Comparison of ENCODE assay signal across 8 cellular contexts in the genomic region with DNA sequence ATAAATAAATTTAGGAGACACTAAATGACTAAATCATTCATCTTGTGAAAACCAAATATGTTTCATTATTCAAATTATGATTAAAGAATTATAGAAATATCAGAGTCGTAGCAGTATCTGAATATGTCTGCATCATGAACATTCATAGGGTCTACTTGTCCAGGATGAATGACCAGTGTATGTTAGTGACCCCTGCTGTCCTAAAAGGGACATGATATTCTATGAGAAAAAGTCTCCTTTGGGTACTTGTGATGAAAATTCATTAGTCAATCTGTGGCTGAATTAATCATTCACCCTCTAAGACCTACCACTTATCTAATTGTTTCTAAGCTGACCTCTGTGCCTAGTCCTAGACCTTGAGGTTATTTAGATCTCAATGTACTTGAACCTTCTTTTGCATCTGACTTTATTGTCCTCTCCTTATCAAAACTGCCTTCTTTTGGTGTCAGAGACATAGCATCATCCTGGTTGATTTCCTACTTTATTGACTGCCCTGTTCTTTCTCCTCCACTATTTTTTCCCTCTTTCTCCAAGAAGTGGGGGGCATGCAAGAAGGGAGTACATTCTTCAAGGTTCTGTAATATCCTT.
DNase-seq lines count a peak whose midpoint lies in the region; ATAC-seq, FAIRE-seq and TF ChIP-seq lines count a peak whose summit lies in the region.

No MANE protein-coding gene starts in this region.

- TF ChIP-seq POLR2A in A549 (IDR thresholded peaks at IDR 0.05; ENCODE audit: low read length), result no peak

- H3F3A ChIP-seq in PC-9 (ENCODE audit: insufficient read depth, low read depth), result no peaks in the 10 kb centered on the region

- TF ChIP-seq EP300 in A549 (IDR thresholded peaks at IDR 0.05), result no peak

- CTCF ChIA-PET in A549 (lab: Yijun Ruan, JAX), result no interaction called here
- CTCF ChIA-PET in PC-9 (lab: Charles Lee), result interaction anchor here (0.8 kb wide), 1 partner anchor 98 kb away, joined by 3 read pairs; no protein-coding TSS in a partner anchor

- peak; percentile 32 to 38; a peak in 3 of 5 replicates for TF ChIP-seq RAD21 in A549 (conservative IDR thresholded peaks at IDR 0.05 in 1 of 2, IDR thresholded peaks at IDR 0.05 in 1 of 2)

- H3K27me3 ChIP-seq in PC-9 (ENCODE audit: insufficient read depth, low read depth), result no peaks in the 10 kb centered on the region
- H3K27me3 ChIP-seq in MG63, result no peaks in the 10 kb centered on the region

- POLR2A ChIA-PET in A549 (lab: Yijun Ruan, JAX) (no interaction called here), PC-9 (lab: Charles Lee; ENCODE audit: unreplicated experiment) (no interaction called here)

- H3K79me2 ChIP-seq in PC-9 (ENCODE audit: low read depth), result no peaks in the 10 kb centered on the region

- ATAC-seq in A549 (peak; percentile 70; a peak in 4 of 6 replicates), GM21423 (IDR thresholded peaks at IDR 0.05; ENCODE audit: unreplicated experiment) (peak; percentile 48), GM21717 (IDR thresholded peaks at IDR 0.05; ENCODE audit: unreplicated experiment) (no peak)

- no peaks in the 10 kb centered on the region for H3K9me3 ChIP-seq in A549
- H3K9me3 ChIP-seq in PC-9 (ENCODE audit: insufficient read depth, low read depth), result no peaks in the 10 kb centered on the region
- no peaks in the 10 kb centered on the region for H3K9me3 ChIP-seq in MG63

- no peak overlapping the region for H2AFZ ChIP-seq in PC-9

- intact Hi-C loops in PC-9 (cut with micrococcal nuclease; ENCODE audit: unreplicated experiment), result loop anchor here (1.0 to 5.0 kb wide), 3 partner anchors 798 to 994 kb away; no protein-coding TSS in a partner anchor

- H3K4me2 ChIP-seq in A549, result no peak overlapping the region
- no peak overlapping the region for H3K4me2 ChIP-seq in PC-9

- H3K27ac ChIP-seq in A549 (no peak overlapping the region), PC-9 (no peak overlapping the region), substantia nigra (ENCODE audit: low read depth, low read length, poor library complexity, severe bottlenecking) (peak overlapping the region; percentile 16)

- FAIRE-seq in A549 (lab: Jason Lieb, UNC), result peak; percentile 18

- H3K36me3 ChIP-seq in PC-9 (ENCODE audit: low read depth) (no peaks in the 10 kb centered on the region), MG63 (no peaks in the 10 kb centered on the region)

- H3K4me3 ChIP-seq in A549 (no peak overlapping the region), PC-9 (no peak overlapping the region), MG63 (no peak overlapping the region)

- H3K9me2 ChIP-seq in PC-9 (ENCODE audit: insufficient read depth), result no peaks in the 10 kb centered on the region

- no peaks in the 10 kb centered on the region for H4K20me1 ChIP-seq in PC-9 (ENCODE audit: insufficient read depth)

- TF ChIP-seq CTCF in A549 (IDR thresholded peaks at IDR 0.05) (peak; percentile 27; the same call in 2 of the 3 replicates), PC-9 (conservative IDR thresholded peaks at IDR 0.05) (peak; percentile 60)

- DNase-seq in A549 (ENCODE audit: low read depth in 1 of 2, low spot score in 1 of 2) (peak in 1 of 2 experiments; percentile 33), PC-9 (no peak), globus pallidus (ENCODE audit: low spot score) (peak; percentile 90), substantia nigra (lab: John Stamatoyannopoulos, UW) (peak in 4 of 49 donors; percentile 9 to 48 (median 16)), MG63 (no peak)
- no peak for DNase-seq in activated effector memory CD4-positive, alpha-beta T cell treated with anti-CD3 and anti-CD28 coated beads, Interleukin-2, amount 50 U/mL, for 16 hours

- no TSS peak for BruUV-seq in PC-9 (replicated peaks; lab: Mats Ljungman, UMichigan)

- 0% methylated on average over 1 of the region's 1 CpG for WGBS in A549 (ENCODE audit: missing lambda C conversion rate)

- H3K4me1 ChIP-seq in A549, result no peaks in the 10 kb centered on the region
- H3K4me1 ChIP-seq in PC-9 (replicated peaks; ENCODE audit: insufficient read depth), result no peaks in the 10 kb centered on the region

TF ChIP-seq in A549, 52 proteins besides CTCF, POLR2A, EP300 and RAD21:
- TF ChIP-seq HDAC2 (IDR thresholded peaks at IDR 0.05), result no peak
- TF ChIP-seq, protein P1, sequence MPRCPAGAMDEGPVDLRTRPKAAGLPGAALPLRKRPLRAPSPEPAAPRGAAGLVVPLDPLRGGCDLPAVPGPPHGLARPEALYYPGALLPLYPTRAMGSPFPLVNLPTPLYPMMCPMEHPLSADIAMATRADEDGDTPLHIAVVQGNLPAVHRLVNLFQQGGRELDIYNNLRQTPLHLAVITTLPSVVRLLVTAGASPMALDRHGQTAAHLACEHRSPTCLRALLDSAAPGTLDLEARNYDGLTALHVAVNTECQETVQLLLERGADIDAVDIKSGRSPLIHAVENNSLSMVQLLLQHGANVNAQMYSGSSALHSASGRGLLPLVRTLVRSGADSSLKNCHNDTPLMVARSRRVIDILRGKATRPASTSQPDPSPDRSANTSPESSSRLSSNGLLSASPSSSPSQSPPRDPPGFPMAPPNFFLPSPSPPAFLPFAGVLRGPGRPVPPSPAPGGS (IDR thresholded peaks at IDR 0.05), result no peak
- TF ChIP-seq, protein P2, sequence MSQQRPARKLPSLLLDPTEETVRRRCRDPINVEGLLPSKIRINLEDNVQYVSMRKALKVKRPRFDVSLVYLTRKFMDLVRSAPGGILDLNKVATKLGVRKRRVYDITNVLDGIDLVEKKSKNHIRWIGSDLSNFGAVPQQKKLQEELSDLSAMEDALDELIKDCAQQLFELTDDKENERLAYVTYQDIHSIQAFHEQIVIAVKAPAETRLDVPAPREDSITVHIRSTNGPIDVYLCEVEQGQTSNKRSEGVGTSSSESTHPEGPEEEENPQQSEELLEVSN (IDR thresholded peaks at IDR 0.05; ENCODE audit: borderline replicate concordance, low read depth), result no peak
- no peak for TF ChIP-seq JUN (IDR thresholded peaks at IDR 0.05)
- no peak for TF ChIP-seq EHF (CRISPR knock-in tag; IDR thresholded peaks at IDR 0.05)
- TF ChIP-seq MAZ (IDR thresholded peaks at IDR 0.05; ENCODE audit: borderline replicate concordance, low read depth, low read length), result no peak
- no peak for TF ChIP-seq GATA3 (IDR thresholded peaks at IDR 0.05; ENCODE audit: borderline replicate concordance)
- TF ChIP-seq, protein P3, sequence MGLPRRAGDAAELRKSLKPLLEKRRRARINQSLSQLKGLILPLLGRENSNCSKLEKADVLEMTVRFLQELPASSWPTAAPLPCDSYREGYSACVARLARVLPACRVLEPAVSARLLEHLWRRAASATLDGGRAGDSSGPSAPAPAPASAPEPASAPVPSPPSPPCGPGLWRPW (IDR thresholded peaks at IDR 0.05), result no peak
- TF ChIP-seq CHD4 (IDR thresholded peaks at IDR 0.05; ENCODE audit: borderline replicate concordance), result no peak
- no peak for TF ChIP-seq EHMT2 (IDR thresholded peaks at IDR 0.05; ENCODE audit: low read depth)
TF ChIP-seq in A549: peak in this region for 0.
